8 cellular contexts compared by ENCODE assay signal in genomic region chr12:49069507-49070346, GRCh38. TPM values are rescaled to one million over a fixed set of nuclear protein-coding genes. Genes with fewer than 3 reads are reported as not detected.
A peak's percentile ranks its signal among the peaks of the same experiment; 100 is the strongest.
DNase-seq lines count a peak whose midpoint lies in the region; ATAC-seq, FAIRE-seq and TF ChIP-seq lines count a peak whose summit lies in the region.

A gene with protein sequence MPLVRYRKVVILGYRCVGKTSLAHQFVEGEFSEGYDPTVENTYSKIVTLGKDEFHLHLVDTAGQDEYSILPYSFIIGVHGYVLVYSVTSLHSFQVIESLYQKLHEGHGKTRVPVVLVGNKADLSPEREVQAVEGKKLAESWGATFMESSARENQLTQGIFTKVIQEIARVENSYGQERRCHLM (minus strand): TSS chr12:49069979. CDS start chr12:49069785, 194 bp downstream.

- peak within 1 kb of the TSS; percentile 18 for H2BK120ac ChIP-seq in H1 (replicated peaks; ENCODE audit: low read depth, low read length)

- POLR2A ChIA-PET in H1 (lab: Charles Lee; ENCODE audit: partially characterized antibody) = interaction anchor here (0.8 to 3.6 kb wide), 14 partner anchors 9 to 74 kb away, joined by 3 to 32 read pairs (median 5); partner anchors contain the start of genes DHH, KMT2D and TUBA1B

- H3K4me2 ChIP-seq in H1 (ENCODE audit: insufficient read depth in 1 of 2, low read depth in 2 of 2, low read length in 2 of 2) = peak within 1 kb of the TSS; percentile 87 to 93

- peak within 1 kb of the TSS; percentile 93 for H3K4me3 Mint-ChIP-seq in mesothelial cell of epicardium

- TF ChIP-seq CTCF in H1 (IDR thresholded peaks at IDR 0.05; ENCODE audit: control extremely low read depth in 1 of 3, insufficient read depth in 1 of 3, low read depth in 1 of 3, low read length in 3 of 3) (no peak), mesothelial cell of epicardium (IDR thresholded peaks at IDR 0.05; ENCODE audit: unreplicated experiment) (no peak)

- H4K5ac ChIP-seq in H1 (ENCODE audit: insufficient read length, low read depth, low read length) = peak within 1 kb of the TSS; percentile 41

- peaks cover 0 to 8% (median 3%) of the 10 kb centered on the region in 4 experiments; a peak in 5 of 7 replicates for H3K27me3 ChIP-seq in H1 (replicated peaks in 1 of 4; ENCODE audit: control insufficient read depth in 3 of 4, extremely low read depth in 1 of 4, insufficient read depth in 3 of 4, low read length in 3 of 4)

- no peak within 1 kb of the TSS for H3K27ac ChIP-seq in H1 (ENCODE audit: low read depth, low read length)

- no peaks in the 10 kb centered on the region for H4K20me1 ChIP-seq in H1 (replicated peaks in 1 of 2; ENCODE audit: control insufficient read depth in 1 of 2, insufficient read depth in 2 of 2, low read length in 2 of 2)

- peaks cover 14% of the 10 kb centered on the region for H3K4me1 Mint-ChIP-seq in mesothelial cell of epicardium

- peak within 1 kb of the TSS in 2 of 4 experiments; percentile 24 to 25; a peak in 3 of 7 replicates for H3K9ac ChIP-seq in H1 (replicated peaks in 1 of 4; ENCODE audit: extremely low read depth in 1 of 4, low read depth in 3 of 4, low read length in 3 of 4)

- peaks cover 12% of the 10 kb centered on the region for H3K27me3 Mint-ChIP-seq in mesothelial cell of epicardium (ENCODE audit: low read depth)

- no peak within 1 kb of the TSS for H3K56ac ChIP-seq in H1 (replicated peaks; ENCODE audit: insufficient read length, low read depth, low read length)

- ATAC-seq in GM21390 (IDR thresholded peaks at IDR 0.05; ENCODE audit: unreplicated experiment) = peak; percentile 97

- H3K14ac ChIP-seq in H1 (ENCODE audit: insufficient read length) = no peak within 1 kb of the TSS

- peak within 1 kb of the TSS; percentile 88 for H4K8ac ChIP-seq in H1 (ENCODE audit: extremely low read depth, insufficient read depth, low read length)

- no peak within 1 kb of the TSS for H3K23ac ChIP-seq in H1 (ENCODE audit: insufficient read length)

- H2BK5ac ChIP-seq in H1 (ENCODE audit: low read depth, low read length) = peak within 1 kb of the TSS; percentile 71

- no peaks in the 10 kb centered on the region for H3K79me1 ChIP-seq in H1 (ENCODE audit: low read depth, low read length)

- H3K4ac ChIP-seq in H1 (replicated peaks; ENCODE audit: insufficient read length, low read depth, low read length) = peak within 1 kb of the TSS; percentile 57

- no peaks in the 10 kb centered on the region for H3K9me3 ChIP-seq in H1 (ENCODE audit: insufficient read depth in 2 of 2, low read depth in 1 of 2, low read length in 1 of 2)

- H3K23me2 ChIP-seq in H1 (ENCODE audit: low read depth, low read length) = peaks cover 11% of the 10 kb centered on the region

- H3K18ac ChIP-seq in H1 (ENCODE audit: extremely low read depth, low read length) = no peak within 1 kb of the TSS; the same call in 1 of the 2 replicates

- no peak within 1 kb of the TSS for H2AK5ac ChIP-seq in H1 (ENCODE audit: low read depth, low read length)

- no peak for TF ChIP-seq EP300 in H1 (IDR thresholded peaks at IDR 0.05; ENCODE audit: borderline replicate concordance in 1 of 2, low read depth in 2 of 2, low read length in 2 of 2)

- no peaks in the 10 kb centered on the region for H3K36me3 ChIP-seq in H1 (ENCODE audit: control insufficient read depth in 2 of 4, insufficient read depth in 4 of 4, low read length in 3 of 4)

- no peak for TF ChIP-seq RAD21 in H1 (IDR thresholded peaks at IDR 0.05 in 1 of 2, conservative IDR thresholded peaks at IDR 0.05 in 1 of 2; ENCODE audit: low read depth in 2 of 2, low read length in 2 of 2)

- H3K27ac Mint-ChIP-seq in mesothelial cell of epicardium = peak within 1 kb of the TSS; percentile 92

- no peak for FAIRE-seq in H1 (lab: Jason Lieb, UNC)

- CTCF ChIA-PET in H1 (lab: Charles Lee; ENCODE audit: partially characterized antibody) = interaction anchor here (0.5 to 10.0 kb wide), 10 partner anchors 16 to 594 kb away, joined by 3 to 129 read pairs (median 4); partner anchors contain the start of gene DHH

- H2AFZ ChIP-seq in H1 (ENCODE audit: low read length) = no peak within 1 kb of the TSS; the same call in 1 of the 2 replicates

- H2BK15ac ChIP-seq in H1 (ENCODE audit: low read length) = no peak within 1 kb of the TSS

- H2BK20ac ChIP-seq in H1 (ENCODE audit: low read length) = peak within 1 kb of the TSS; percentile 66; the same call in 1 of the 2 replicates

- WGBS in H1 (ENCODE audit: extremely low coverage in 1 of 2, insufficient coverage in 1 of 2, insufficient read length in 1 of 2, insufficient replicate concordance in 2 of 2, low coverage in 1 of 2, low lambda C conversion rate in 2 of 2, missing lambda C conversion rate in 1 of 2), 2 experiments = 2% methylated on average over 58 of the region's 60 CpGs; no CpG with 5 or more reads in 1 of the 2 experiments

- H4K91ac ChIP-seq in H1 (replicated peaks; ENCODE audit: insufficient read length, low read length) = no peak within 1 kb of the TSS

- H2BK12ac ChIP-seq in H1 (ENCODE audit: low read depth, low read length) = no peak within 1 kb of the TSS

- no peaks in the 10 kb centered on the region for H3K9me3 Mint-ChIP-seq in mesothelial cell of epicardium

- peak within 1 kb of the TSS; percentile 70 to 93 (median 80) for H3K4me3 ChIP-seq in H1 (ENCODE audit: extremely low read depth in 1 of 4, insufficient read depth in 2 of 4, low read depth in 3 of 4, low read length in 4 of 4)

- no peak for TF ChIP-seq POLR2A in H1 (IDR thresholded peaks at IDR 0.05; ENCODE audit: control extremely low read depth in 1 of 2, low read depth in 2 of 2, low read length in 2 of 2)

- H3K79me2 ChIP-seq in H1 (ENCODE audit: control insufficient read depth in 1 of 2, insufficient read depth in 2 of 2, low read length in 2 of 2) = no peaks in the 10 kb centered on the region

- H3K4me1 ChIP-seq in H1 (replicated peaks in 1 of 4; ENCODE audit: control insufficient read depth in 3 of 4, insufficient read depth in 4 of 4, low read length in 3 of 4) = peaks cover 2 to 6% (median 4%) of the 10 kb centered on the region in 4 experiments; a peak in 5 of 7 replicates

- DNase-seq in D341Med (ENCODE audit: low spot score) (peak; percentile 99), HUDEP-2 (lab: John Stamatoyannopoulos, UW; ENCODE audit: unreplicated experiment in 76 of 76) (peak in 75 of 76 experiments; percentile 53 to 99 (median 97)), NOMO-1 treated with DMSO at 0.1 percent for 48 hours (lab: John Stamatoyannopoulos, UW; ENCODE audit: unreplicated experiment) (peak; percentile 98), H1 (ENCODE audit: low read depth in 1 of 2, low spot score in 2 of 2) (peak; percentile 86 to 98), mesothelial cell of epicardium (ENCODE audit: low spot score in 2 of 2, unreplicated experiment in 2 of 2) (peak; percentile 98)
- peak; percentile 97 to 98 for DNase-seq in activated CD8-positive, alpha-beta memory T cell treated with anti-CD3 and anti-CD28 coated beads for 4 hours (ENCODE audit: low read depth in 2 of 2)
- DNase-seq in stimulated activated CD8-positive, alpha-beta memory T cell treated with anti-CD3 and anti-CD28 coated beads, Interleukin-15, amount 100 ng/mL, for 48 hours (ENCODE audit: low read depth in 2 of 2) = peak; percentile 99

- H3K36me3 Mint-ChIP-seq in mesothelial cell of epicardium = no peaks in the 10 kb centered on the region

TF ChIP-seq in H1, 55 proteins besides CTCF, POLR2A, EP300 and RAD21 (continues in another document):
- peak; percentile 79; the same call in 1 of the 2 replicates for TF ChIP-seq SP4 (IDR thresholded peaks at IDR 0.05; ENCODE audit: low read length)
- peak; percentile 17; the same call in 1 of the 2 replicates for TF ChIP-seq CREB1 (IDR thresholded peaks at IDR 0.05)
- no peak for TF ChIP-seq GTF2F1 (IDR thresholded peaks at IDR 0.05; ENCODE audit: borderline replicate concordance, low read depth, low read length)
- peak; percentile 15 for TF ChIP-seq TAF7 (optimal IDR thresholded peaks at IDR 0.05; ENCODE audit: borderline replicate concordance, low read depth, low read length)
- peak; percentile 52; the same call in 1 of the 2 replicates for TF ChIP-seq KDM1A (IDR thresholded peaks at IDR 0.05; ENCODE audit: borderline replicate concordance, low read length)
- TF ChIP-seq ASH2L (IDR thresholded peaks at IDR 0.05; ENCODE audit: low read length) = peak; percentile 89
- TF ChIP-seq KDM4A (IDR thresholded peaks at IDR 0.05; ENCODE audit: low read depth, low read length, severe bottlenecking) = peak; percentile 99
- TF ChIP-seq CTBP2 (IDR thresholded peaks at IDR 0.05; ENCODE audit: borderline replicate concordance, insufficient read depth, insufficient read length, low read length) = peak; percentile 80
- TF ChIP-seq SAP30 (IDR thresholded peaks at IDR 0.05; ENCODE audit: insufficient read depth, insufficient replicate concordance, low read length) = peak; percentile 78
- peak; percentile 74 for TF ChIP-seq NANOG (IDR thresholded peaks at IDR 0.05; ENCODE audit: insufficient read depth, low read depth, low read length, poor library complexity, severe bottlenecking)
- TF ChIP-seq KDM5A (IDR thresholded peaks at IDR 0.05; ENCODE audit: low read length) = no peak
- TF ChIP-seq, protein P1, sequence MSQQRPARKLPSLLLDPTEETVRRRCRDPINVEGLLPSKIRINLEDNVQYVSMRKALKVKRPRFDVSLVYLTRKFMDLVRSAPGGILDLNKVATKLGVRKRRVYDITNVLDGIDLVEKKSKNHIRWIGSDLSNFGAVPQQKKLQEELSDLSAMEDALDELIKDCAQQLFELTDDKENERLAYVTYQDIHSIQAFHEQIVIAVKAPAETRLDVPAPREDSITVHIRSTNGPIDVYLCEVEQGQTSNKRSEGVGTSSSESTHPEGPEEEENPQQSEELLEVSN (IDR thresholded peaks at IDR 0.05) = peak; percentile 83; the same call in 1 of the 2 replicates
- TF ChIP-seq RBBP5 (IDR thresholded peaks at IDR 0.05; ENCODE audit: borderline replicate concordance, low read depth, low read length) = peak; percentile 82; the same call in 1 of the 2 replicates
- peak; percentile 63; the same call in 1 of the 2 replicates for TF ChIP-seq ATF3 (IDR thresholded peaks at IDR 0.05; ENCODE audit: insufficient read depth, low read depth, low read length)

RNA-seq across cellular contexts. Expression of the gene that starts here (rescaled TPM):
- total RNA-seq in H1 (2021; fragmentation: NEBNext Ultra II Directional; extraction: Animal tissue kit (Norgen Biotek cat#: 25700)) = 7.0 and 7.5 TPM in 2 replicates
- 8.1 and 9.4 TPM in 2 replicates for polyA plus RNA-seq in H1 (2011; rRNA removed)
- polyA plus RNA-seq in H1 (2011; cell fraction: cytosol; rRNA removed) = 8.9 TPM
- 8.4 TPM for polyA plus RNA-seq in H1 (2011; cell fraction: nucleus; rRNA removed)
- 6.8 to 8.2 TPM (median 7.4 TPM) in 4 replicates for polyA plus RNA-seq in H1 (2012, experiment 1 of 2)
- polyA plus RNA-seq in H1 (2012, experiment 2 of 2) = 6.5 TPM
- 4.7 TPM for polyA plus RNA-seq in H1 (2013, experiment 1 of 2)
- polyA plus RNA-seq in H1 (2013, experiment 2 of 2) = 4.9 TPM
- 5.3 and 7.7 TPM in 2 replicates for polyA minus RNA-seq in H1 (2011; rRNA and poly(A)+ RNA removed)
- 3.9 TPM for polyA minus RNA-seq in H1 (2011; cell fraction: cytosol; rRNA and poly(A)+ RNA removed)
- 3.0 TPM for polyA minus RNA-seq in H1 (2011; cell fraction: nucleus; rRNA and poly(A)+ RNA removed)
- 0.43 to 0.60 TPM (median 0.53 TPM) in 3 replicates for total RNA-seq in mesothelial cell of epicardium

Comparison
In these comparisons a context has a peak if more than half of its experiments do, and no peak if none do; other contexts are left out.
1. Peak in DNase-seq in mesothelial cell of epicardium; RNA of the gene not detected or under 1 TPM.